Comparison of ENCODE assay signal across 26 cellular contexts in genomic region chr18:46366211-46366610, GRCh38.
A peak's percentile ranks its signal among the peaks of the same experiment; 100 is the strongest.
DNase-seq lines count a peak whose midpoint lies in the region; ATAC-seq, FAIRE-seq and TF ChIP-seq lines count a peak whose summit lies in the region.
"Had no signal": no experiment of that assay in that cellular context is flagged by ENCODE, and none has a peak within 500 bp of the region (broad histone marks: within the 10 kb centered on the region; RNA-seq: fewer than 3 reads in every experiment).

No MANE protein-coding gene starts in this region.

- H3K4me1 ChIP-seq in SJCRH30 (peaks cover 6% of the 10 kb centered on the region), kidney (ENCODE audit: control insufficient read depth in 1 of 2, insufficient read depth in 1 of 2, low read depth in 1 of 2, low read length in 2 of 2) (no peaks in the 10 kb centered on the region), thyroid gland (peaks cover 44 to 46% of the 10 kb centered on the region in 2 donors)
- H3K4me1 ChIP-seq: BE2C had no signal

- WGBS in thyroid gland, 2 donors, result 51 to 66% methylated on average over 3 of the region's 3 CpGs

- intact Hi-C loops in kidney (cut with DNase I), result no loop called here
- intact Hi-C loops in posterior vena cava (cut with DNase I), result no loop called here
- intact Hi-C loops in thyroid gland (cut with DNase I), result no loop called here

- H3K27me3 ChIP-seq in SJCRH30 (no peaks in the 10 kb centered on the region), thyroid gland (no peaks in the 10 kb centered on the region)
- H3K27me3 ChIP-seq: BE2C, BLaER1 had no signal

- H3K9me3 ChIP-seq in SJCRH30 (replicated peaks) (no peaks in the 10 kb centered on the region), kidney (ENCODE audit: control insufficient read depth in 1 of 2, low read length in 2 of 2) (no peaks in the 10 kb centered on the region), thyroid gland (no peaks in the 10 kb centered on the region)
- H3K9me3 ChIP-seq: BE2C, BLaER1 had no signal

- no peak for TF ChIP-seq POLR2A in thyroid gland (IDR thresholded peaks at IDR 0.05)

- H3K36me3 ChIP-seq in SJCRH30, result no peaks in the 10 kb centered on the region
- no peaks in the 10 kb centered on the region for H3K36me3 ChIP-seq in kidney (ENCODE audit: control insufficient read depth in 1 of 2, insufficient read depth in 2 of 2, low read length in 2 of 2)
- no peaks in the 10 kb centered on the region for H3K36me3 ChIP-seq in thyroid gland
- H3K36me3 ChIP-seq: BE2C had no signal

- no peak for ATAC-seq in HG03571 (IDR thresholded peaks at IDR 0.05; ENCODE audit: unreplicated experiment)
- ATAC-seq: GM12878 had no signal

- H3K4me3 ChIP-seq in SJCRH30, result no peak overlapping the region
- H3K4me3 ChIP-seq in kidney (ENCODE audit: low read length in 2 of 2), result no peak overlapping the region
- H3K4me3 ChIP-seq in thyroid gland (replicated peaks in 1 of 3), result no peak overlapping the region
- H3K4me3 ChIP-seq: BLaER1, GM12878 had no signal

- DNase-seq in SJCRH30 (peak; percentile 74 to 80), kidney (peak; percentile 33), posterior vena cava (ENCODE audit: low spot score) (peak; percentile 28), thyroid gland (peak; percentile 45 to 53), iPS-NIHi7 (ENCODE audit: extremely low spot score) (no peak), NCI-H2029 treated with DMSO at 0.1 percent for 48 hours (lab: John Stamatoyannopoulos, UW) (no peak)
- DNase-seq: 8988T; ACHN; BE2C; CD4-positive, alpha-beta memory T cell; CD4-positive, CD25-positive, alpha-beta regulatory T cell; CD8-positive, alpha-beta memory T cell; COR-L47; DMS 273 treated with DMSO at 0.1 percent for 48 hours; DMS153; DMS53; DMS79; DND-41; EL; GDM1 had no signal

- TF ChIP-seq CTCF in kidney (IDR thresholded peaks at IDR 0.05; ENCODE audit: borderline replicate concordance, extremely low read depth, insufficient read depth) (no peak), thyroid gland (IDR thresholded peaks at IDR 0.05) (no peak)

- FAIRE-seq in kidney (lab: Jason Lieb, UNC), result no peak
- FAIRE-seq: A204.1, GM12878, GM12892, GM18507 had no signal

- H3K27ac ChIP-seq in SJCRH30 (no peak overlapping the region; the same call in 1 of the 2 replicates), kidney (ENCODE audit: low read depth in 2 of 2, low read length in 2 of 2) (no peak overlapping the region), thyroid gland (peak overlapping the region; percentile 65 to 88 (median 86))
- H3K27ac ChIP-seq: BLaER1 had no signal

- H3K9ac ChIP-seq in kidney (ENCODE audit: low read length in 2 of 2), result no peak overlapping the region
- H3K9ac ChIP-seq: BLaER1 had no signal

Comparison
In these comparisons a context has a peak if more than half of its experiments do, and no peak if none do; other contexts are left out.
1. DNase-seq: peak in SJCRH30 (2 of 2), kidney (single experiment), posterior vena cava (single experiment) and thyroid gland (2 of 2); none in iPS-NIHi7 (single experiment) and NCI-H2029 treated with DMSO at 0.1 percent for 48 hours (single experiment).
2. H3K27ac ChIP-seq: peak in thyroid gland (3 of 3); none in SJCRH30 (single experiment) and kidney (0 of 2).